1 cellular context compared by ENCODE assay signal in genomic region chr10:72215611-72216549, GRCh38.
TF ChIP-seq lines count a peak whose summit lies in the region.

ANAPC16 (plus strand) TSS chr10:72216012; CDS start chr10:72223915, 7,903 bp downstream.
ASCC1 (minus strand) TSS chr10:72216276; CDS start chr10:72213298, 2,978 bp downstream.

TF ChIP-seq in K562, 482 proteins besides CTCF, POLR2A, EP300 and RAD21 (continued from another document and continues in another):
- peak in 1 of 2 experiments; percentile 23; a peak in 1 of 4 replicates for TF ChIP-seq ZNF318 (IDR thresholded peaks at IDR 0.05; ENCODE audit: borderline replicate concordance in 1 of 2, low read depth in 1 of 2)
- TF ChIP-seq MTA2 (IDR thresholded peaks at IDR 0.05; ENCODE audit: low read depth): no peak
- no peak for TF ChIP-seq ILK (tag; IDR thresholded peaks at IDR 0.05; ENCODE audit: borderline replicate concordance, low read depth)
- TF ChIP-seq HNRNPL (IDR thresholded peaks at IDR 0.05; ENCODE audit: low read depth, low read length): no peak
- TF ChIP-seq ATF1 (CRISPR knock-in tag; IDR thresholded peaks at IDR 0.05): no peak
- TF ChIP-seq ATF1 (tag; IDR thresholded peaks at IDR 0.05): peak; percentile 87
- TF ChIP-seq ZBTB26 (CRISPR knock-in tag; IDR thresholded peaks at IDR 0.05): no peak
- no peak for TF ChIP-seq THRB (CRISPR knock-in tag; conservative IDR thresholded peaks at IDR 0.05)
- 0 out of 2 replicates have a peak, but pooled peaks have one; percentile 60 for TF ChIP-seq HDAC6 (IDR thresholded peaks at IDR 0.05; ENCODE audit: low read depth, low read length)
- TF ChIP-seq NR0B1 (IDR thresholded peaks at IDR 0.05; ENCODE audit: partially characterized antibody): no peak
- TF ChIP-seq FOSL1 (tag; conservative IDR thresholded peaks at IDR 0.05): 0 out of 2 replicates have a peak, but pooled peaks have one; percentile 40
- TF ChIP-seq CHD4 (IDR thresholded peaks at IDR 0.05; ENCODE audit: insufficient read depth, insufficient replicate concordance, low read depth, low read length, poor library complexity, severe bottlenecking): no peak
- TF ChIP-seq SRSF1 (IDR thresholded peaks at IDR 0.05; ENCODE audit: low read depth, low read length): no peak
- no peak for TF ChIP-seq CBX5 (IDR thresholded peaks at IDR 0.05; ENCODE audit: borderline replicate concordance, low read depth)
- TF ChIP-seq CBFA2T2 (conservative IDR thresholded peaks at IDR 0.05): no peak
- TF ChIP-seq NKRF (IDR thresholded peaks at IDR 0.05; ENCODE audit: borderline replicate concordance): peak; percentile 79
- TF ChIP-seq KHSRP (IDR thresholded peaks at IDR 0.05): no peak
- TF ChIP-seq FIP1L1 (IDR thresholded peaks at IDR 0.05; ENCODE audit: low read depth, low read length, poor library complexity, severe bottlenecking): peak; percentile 46
- TF ChIP-seq HCFC1 (IDR thresholded peaks at IDR 0.05; ENCODE audit: low read depth, low read length): peak; percentile 46; the same call in 1 of the 2 replicates
- no peak for TF ChIP-seq ZBTB12 (CRISPR knock-in tag; IDR thresholded peaks at IDR 0.05)
- TF ChIP-seq NFYB (IDR thresholded peaks at IDR 0.05; ENCODE audit: extremely low read depth, insufficient read length): no peak
- peak; percentile 82 for TF ChIP-seq SETDB1 (IDR thresholded peaks at IDR 0.05; ENCODE audit: low read length)
- no peak for TF ChIP-seq HNRNPUL1 (IDR thresholded peaks at IDR 0.05; ENCODE audit: low read length)
- no peak for TF ChIP-seq NFE2L1 (tag; IDR thresholded peaks at IDR 0.05; ENCODE audit: borderline replicate concordance, low read depth)
- TF ChIP-seq MEF2A (IDR thresholded peaks at IDR 0.05; ENCODE audit: control insufficient read depth, low read depth, low read length): no peak
- TF ChIP-seq TEAD1 (CRISPR knock-in tag; IDR thresholded peaks at IDR 0.05): peak; percentile 4 to 90; a peak in 2 of 4 replicates
- TF ChIP-seq KAT8 (IDR thresholded peaks at IDR 0.05; ENCODE audit: low read depth): no peak
- TF ChIP-seq PTTG1 (tag; IDR thresholded peaks at IDR 0.05; ENCODE audit: low read depth): no peak
- TF ChIP-seq SIN3B (IDR thresholded peaks at IDR 0.05; ENCODE audit: low read depth): peak; percentile 59; the same call in 1 of the 2 replicates
- TF ChIP-seq ASH1L (IDR thresholded peaks at IDR 0.05; ENCODE audit: borderline replicate concordance, low read depth, partially characterized antibody): no peak
- TF ChIP-seq ZNF3 (CRISPR knock-in tag; IDR thresholded peaks at IDR 0.05): no peak
- peak; percentile 43; the same call in 1 of the 2 replicates for TF ChIP-seq TCF3 (CRISPR knock-in tag; IDR thresholded peaks at IDR 0.05)
- TF ChIP-seq ZNF324 (CRISPR knock-in tag; IDR thresholded peaks at IDR 0.05): no peak; the same call in 1 of the 2 replicates
- TF ChIP-seq ZNF512 (tag; IDR thresholded peaks at IDR 0.05): no peak
- TF ChIP-seq ZKSCAN3 (CRISPR knock-in tag; IDR thresholded peaks at IDR 0.05): no peak
- TF ChIP-seq AFF1 (IDR thresholded peaks at IDR 0.05; ENCODE audit: low read depth in 1 of 2, partially characterized antibody in 2 of 2): peak in 1 of 2 experiments; percentile 18
- no peak for TF ChIP-seq ZNF785 (CRISPR knock-in tag; IDR thresholded peaks at IDR 0.05)
- no peak for TF ChIP-seq TEAD2 (tag; IDR thresholded peaks at IDR 0.05)
- TF ChIP-seq MTF1 (CRISPR knock-in tag; IDR thresholded peaks at IDR 0.05; ENCODE audit: borderline replicate concordance): no peak
- no peak for TF ChIP-seq MYBL2 (IDR thresholded peaks at IDR 0.05; ENCODE audit: low read depth)
- no peak for TF ChIP-seq MYBL2 (CRISPR knock-in tag; IDR thresholded peaks at IDR 0.05; ENCODE audit: borderline replicate concordance)
- TF ChIP-seq STAG1 (CRISPR knock-in tag; IDR thresholded peaks at IDR 0.05; ENCODE audit: borderline replicate concordance): no peak
- TF ChIP-seq ZNF24 (IDR thresholded peaks at IDR 0.05): peak; percentile 91
